ENCODE assay signal across 16 cellular contexts in the genomic region with DNA sequence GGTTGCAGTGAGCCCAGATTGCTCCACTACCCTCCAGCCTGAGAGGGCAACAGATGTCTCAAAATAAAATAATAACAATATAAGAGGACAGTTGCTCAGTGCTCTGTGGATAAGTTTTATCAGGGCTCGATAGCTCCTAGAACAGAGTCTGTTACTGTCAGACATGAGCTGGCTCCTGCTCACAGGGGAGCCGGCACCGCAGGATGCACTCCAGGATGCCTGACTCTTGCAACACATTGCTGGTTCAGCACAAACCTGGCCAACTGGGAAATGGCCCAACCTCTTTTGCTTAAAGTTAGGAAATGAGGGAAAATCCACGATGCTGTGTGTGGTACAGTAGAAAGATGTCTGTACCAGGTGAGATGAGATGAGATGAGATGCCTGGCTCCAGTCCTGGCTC. TPM values are rescaled to one million over a fixed set of nuclear protein-coding genes. Genes with fewer than 3 reads are reported as not detected.
DNase-seq lines count a peak whose midpoint lies in the region; ATAC-seq, FAIRE-seq and TF ChIP-seq lines count a peak whose summit lies in the region.
"Had no signal": no experiment of that assay in that cellular context is flagged by ENCODE, and none has a peak within 500 bp of the region (broad histone marks: within the 10 kb centered on the region; RNA-seq: fewer than 3 reads in every experiment).

No MANE protein-coding gene starts in this region.

- H3K4me3 ChIP-seq in A549 (no peak overlapping the region), fibroblast of lung (replicated peaks in 1 of 4; ENCODE audit: control extremely low read depth in 1 of 4, insufficient read depth in 1 of 4, low read depth in 3 of 4, low read length in 4 of 4) (no peak overlapping the region)
- H3K4me3 ChIP-seq: smooth muscle cell, thoracic aorta had no signal

- H3K79me2 ChIP-seq in fibroblast of lung (ENCODE audit: control insufficient read depth, insufficient read depth, low read length): no peaks in the 10 kb centered on the region

- no peak overlapping the region for H3K9ac ChIP-seq in fibroblast of lung (ENCODE audit: insufficient read depth, low read length)
- H3K9ac ChIP-seq: KMS-11 had no signal

- no peak for FAIRE-seq in A549 (lab: Jason Lieb, UNC)
- peak; percentile 15 for FAIRE-seq in RCC 7860 (lab: Jason Lieb, UNC)
- FAIRE-seq: colon had no signal

- peaks cover 11% of the 10 kb centered on the region for H3K27me3 ChIP-seq in fibroblast of lung (ENCODE audit: control insufficient read depth, insufficient read depth, low read length)

- CTCF ChIA-PET in A549 (lab: Yijun Ruan, JAX): interaction anchor here (0.9 to 6.7 kb wide), 17 partner anchors 8 to 370 kb away, joined by 3 to 67 read pairs (median 6); partner anchors contain the start of gene RAB7B

- H3K9me3 ChIP-seq in A549 (peaks cover 3% of the 10 kb centered on the region; the same call in 1 of the 3 replicates), fibroblast of lung (ENCODE audit: control insufficient read depth, insufficient read depth, low read depth, low read length) (no peaks in the 10 kb centered on the region)
- H3K9me3 ChIP-seq: thoracic aorta had no signal

- H3K36me3 ChIP-seq in fibroblast of lung (ENCODE audit: control insufficient read depth, insufficient read depth, low read length): no peaks in the 10 kb centered on the region
- H3K36me3 ChIP-seq: thoracic aorta had no signal

- no peak overlapping the region for H2AFZ ChIP-seq in fibroblast of lung (ENCODE audit: low read length)

- H3K27ac ChIP-seq in A549: no peak overlapping the region
- no peak overlapping the region for H3K27ac ChIP-seq in fibroblast of lung (ENCODE audit: insufficient read depth, low read length)
- H3K27ac ChIP-seq: KMS-11, thoracic aorta, VCaP had no signal

- no peak overlapping the region for H3K4me2 ChIP-seq in A549
- no peak overlapping the region for H3K4me2 ChIP-seq in fibroblast of lung (ENCODE audit: extremely low read depth, insufficient read depth, low read length)
- H3K4me2 ChIP-seq: KMS-11, smooth muscle cell had no signal

- peaks cover 3% of the 10 kb centered on the region; the same call in 1 of the 3 replicates for H3K4me1 ChIP-seq in A549
- H3K4me1 ChIP-seq in fibroblast of lung (ENCODE audit: control insufficient read depth, extremely low read depth, insufficient read depth, low read length): no peaks in the 10 kb centered on the region

- ATAC-seq in A549 (no peak), omental fat pad (ENCODE audit: low FRiP score) (peak; percentile 95), HG03520 (IDR thresholded peaks at IDR 0.05; ENCODE audit: unreplicated experiment) (no peak), HG02870 (IDR thresholded peaks at IDR 0.05; ENCODE audit: unreplicated experiment) (no peak), HG02610 (IDR thresholded peaks at IDR 0.05; ENCODE audit: unreplicated experiment) (no peak)
- ATAC-seq: SK-N-SH treated with all-trans-retinoic acid at 6 μM for 48 hours had no signal

- no peak for TF ChIP-seq CTCF in A549 (IDR thresholded peaks at IDR 0.05)
- TF ChIP-seq CTCF in fibroblast of lung (conservative IDR thresholded peaks at IDR 0.05 in 1 of 2, IDR thresholded peaks at IDR 0.05 in 1 of 2; ENCODE audit: low read depth in 1 of 2, low read length in 2 of 2): no peak
- TF ChIP-seq CTCF in omental fat pad (IDR thresholded peaks at IDR 0.05): no peak

- no peaks in the 10 kb centered on the region for H4K20me1 ChIP-seq in fibroblast of lung (ENCODE audit: control insufficient read depth, extremely low read depth, insufficient read depth, low read length)

- no peak for TF ChIP-seq POLR2A in A549 (IDR thresholded peaks at IDR 0.05; ENCODE audit: low read length)

- 14% methylated on average over 4 of the region's 4 CpGs for WGBS in A549 (ENCODE audit: missing lambda C conversion rate)

- POLR2A ChIA-PET in A549 (lab: Yijun Ruan, JAX): no interaction called here

- TF ChIP-seq EP300 in A549 (IDR thresholded peaks at IDR 0.05): no peak

- TF ChIP-seq RAD21 in A549 (conservative IDR thresholded peaks at IDR 0.05 in 1 of 2, IDR thresholded peaks at IDR 0.05 in 1 of 2): no peak

- DNase-seq in A549 (ENCODE audit: low read depth in 1 of 2, low spot score in 1 of 2): no peak
- peak; percentile 42 for DNase-seq in RCC 7860 (ENCODE audit: low spot score)
- DNase-seq in fibroblast of lung (ENCODE audit: low read depth in 2 of 2): peak; percentile 25 to 50
- peak; percentile 43 for DNase-seq in omental fat pad (ENCODE audit: low spot score)
- no peak for DNase-seq in NCI-H2107 (lab: John Stamatoyannopoulos, UW)
- DNase-seq: activated naive CD8-positive, alpha-beta T cell treated with anti-CD3 and anti-CD28 coated beads for 36 hours; NCI-H2081 had no signal

TF ChIP-seq in A549, 52 proteins besides CTCF, POLR2A, EP300 and RAD21:
- TF ChIP-seq, protein P1, sequence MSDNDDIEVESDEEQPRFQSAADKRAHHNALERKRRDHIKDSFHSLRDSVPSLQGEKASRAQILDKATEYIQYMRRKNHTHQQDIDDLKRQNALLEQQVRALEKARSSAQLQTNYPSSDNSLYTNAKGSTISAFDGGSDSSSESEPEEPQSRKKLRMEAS (IDR thresholded peaks at IDR 0.05): no peak
- TF ChIP-seq BHLHE40 (IDR thresholded peaks at IDR 0.05; ENCODE audit: low read depth, low read length): no peak
- no peak for TF ChIP-seq CHD2 (IDR thresholded peaks at IDR 0.05; ENCODE audit: low read length, partially characterized antibody)
- peak; percentile 43 for TF ChIP-seq MAFK (IDR thresholded peaks at IDR 0.05; ENCODE audit: partially characterized antibody)

RNA-seq across cellular contexts. Expression of gene CTSE, which starts 5.8 kb away (rescaled TPM):
- polyA plus RNA-seq in A549 (2011; rRNA removed): not detected in 2 replicates
- not detected in 2 replicates for polyA plus RNA-seq in A549 (2012; cell fraction: cytosol; rRNA removed)
- polyA plus RNA-seq in A549 (2012; cell fraction: nucleus; rRNA removed): not detected in 2 replicates
- not detected in 3 replicates for polyA plus RNA-seq in A549 (2017; fragmentation: RNase III; extraction: RNeasy Plus Mini Kit Qiagen cat#74134 plus additional on column Dnase treatment)
- polyA minus RNA-seq in A549 (2011; rRNA and poly(A)+ RNA removed): not detected in 2 replicates
- total RNA-seq in fibroblast of lung: not detected in 2 replicates
- not detected in 2 replicates for polyA plus RNA-seq in fibroblast of lung
- 0.13 TPM in 1 of 2 replicates, not detected in the other for polyA plus RNA-seq in fibroblast of lung (2012)
- polyA minus RNA-seq in fibroblast of lung (ENCODE audit: low replicate concordance): not detected in 2 replicates
- total RNA-seq in omental fat pad: not detected
- total RNA-seq: activated naive CD8-positive, alpha-beta T cell treated with anti-CD3 and anti-CD28 coated beads for 36 hours; smooth muscle cell had no signal
- polyA plus RNA-seq: smooth muscle cell had no signal

RNA-seq across cellular contexts. Expression of gene RHEX, which starts 23.5 kb away (rescaled TPM):
- polyA plus RNA-seq in A549 (2011; rRNA removed): not detected in 2 replicates
- polyA plus RNA-seq in A549 (2012; cell fraction: cytosol; rRNA removed): not detected in 2 replicates
- polyA plus RNA-seq in A549 (2012; cell fraction: nucleus; rRNA removed): not detected in 2 replicates
- not detected in 3 replicates for polyA plus RNA-seq in A549 (2017; fragmentation: RNase III; extraction: RNeasy Plus Mini Kit Qiagen cat#74134 plus additional on column Dnase treatment)
- polyA minus RNA-seq in A549 (2011; rRNA and poly(A)+ RNA removed): not detected in 2 replicates
- not detected in 2 replicates for total RNA-seq in fibroblast of lung
- not detected in 2 replicates for polyA plus RNA-seq in fibroblast of lung
- polyA plus RNA-seq in fibroblast of lung (2012): not detected in 2 replicates
- polyA minus RNA-seq in fibroblast of lung (ENCODE audit: low replicate concordance): not detected in 2 replicates
- 1 to 10 TPM; 1.1 to 5.4 (median 1.8) TPM for total RNA-seq in omental fat pad
- total RNA-seq: activated naive CD8-positive, alpha-beta T cell treated with anti-CD3 and anti-CD28 coated beads for 36 hours; smooth muscle cell had no signal
- polyA plus RNA-seq: smooth muscle cell had no signal

RNA-seq across cellular contexts. Expression of gene RAB7B, which starts 26.3 kb away (rescaled TPM):
- polyA plus RNA-seq in A549 (2011; rRNA removed) (0.04 and 0.08 TPM in 2 replicates), A549 (2017; fragmentation: RNase III; extraction: RNeasy Plus Mini Kit Qiagen cat#74134 plus additional on column Dnase treatment) (0.20 to 0.37 TPM (median 0.30 TPM) in 3 replicates), fibroblast of lung (15.5 and 20.1 TPM in 2 replicates)
- polyA plus RNA-seq in A549 (2012; cell fraction: cytosol; rRNA removed): 0.04 and 0.09 TPM in 2 replicates
- polyA plus RNA-seq in A549 (2012; cell fraction: nucleus; rRNA removed): 0.12 and 0.22 TPM in 2 replicates
- not detected in 2 replicates for polyA minus RNA-seq in A549 (2011; rRNA and poly(A)+ RNA removed)
- total RNA-seq in fibroblast of lung (5.4 and 9.1 TPM in 2 replicates), omental fat pad (10 to 100 TPM in 2 of 4 donors, 1 to 10 TPM in 2; 3.2 to 62.0 (median 16.6) TPM)
- 13.6 and 17.8 TPM in 2 replicates for polyA plus RNA-seq in fibroblast of lung (2012)
- polyA minus RNA-seq in fibroblast of lung (ENCODE audit: low replicate concordance): 9.2 and 19.4 TPM in 2 replicates
- total RNA-seq: activated naive CD8-positive, alpha-beta T cell treated with anti-CD3 and anti-CD28 coated beads for 36 hours had no signal

Comparison
In these comparisons a context has a peak if more than half of its experiments do, and no peak if none do; other contexts are left out.
1. DNase-seq: peak in RCC 7860 (single experiment), fibroblast of lung (2 of 2) and omental fat pad (single experiment); none in A549 (0 of 2) and NCI-H2107 (single experiment).